ENCODE assay signal across 15 cellular contexts in the genomic region with DNA sequence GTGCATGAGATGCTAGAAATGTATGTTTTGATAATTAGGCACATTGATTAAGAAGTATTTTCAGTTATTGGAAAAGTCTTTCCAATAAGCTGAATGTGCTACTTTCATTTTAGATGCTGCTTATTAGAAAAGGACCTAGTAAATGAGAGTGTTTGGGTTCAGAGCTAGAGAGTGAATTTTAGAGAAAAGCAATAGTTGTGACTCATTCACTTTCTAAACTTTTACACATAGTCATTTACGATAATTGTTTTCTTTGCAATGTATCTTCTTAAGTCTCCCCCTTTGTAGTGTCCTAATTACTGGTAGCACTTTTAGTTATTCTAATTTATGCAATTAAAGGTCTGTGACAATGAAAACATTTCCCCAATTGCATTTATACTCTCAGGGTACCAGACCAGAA. TPM values are rescaled to one million over a fixed set of nuclear protein-coding genes. Genes with fewer than 3 reads are reported as not detected.
"Had no signal": no experiment of that assay in that cellular context is flagged by ENCODE, and none has a peak within 500 bp of the region (broad histone marks: within the 10 kb centered on the region; RNA-seq: fewer than 3 reads in every experiment).

No MANE protein-coding gene starts in this region.

- H3K27ac Mint-ChIP-seq: WTC11 had no signal

- ATAC-seq: esophagus mucosa, left lobe of liver, pancreas, WTC11 had no signal

- H3K9me3 ChIP-seq: colonic mucosa, pancreas, sigmoid colon, spleen had no signal

- FAIRE-seq: pancreas, TTC549 had no signal

- DNase-seq: activated CD4-positive, alpha-beta T cell treated with anti-CD3 and anti-CD28 coated beads, Interleukin-2, amount 50 U/mL, for 4 hours; activated CD8-positive, alpha-beta memory T cell treated with anti-CD3 and anti-CD28 coated beads, Interleukin-2, amount 50 U/mL, for 48 hours; activated gamma-delta T cell; caudate nucleus; colonic mucosa; islet precursor cell; mammary epithelial cell; pancreas; sigmoid colon; spleen had no signal

- H3K4me1 ChIP-seq: colonic mucosa, pancreas, sigmoid colon, spleen had no signal

- H3K27me3 ChIP-seq: colonic mucosa, pancreas, sigmoid colon, spleen had no signal

- H3K27ac ChIP-seq: colonic mucosa, pancreas, sigmoid colon, spleen had no signal

- H3K36me3 Mint-ChIP-seq: WTC11 had no signal

- H3K4me3 Mint-ChIP-seq: WTC11 had no signal

- H3K9me3 Mint-ChIP-seq: WTC11 had no signal

- H3K36me3 ChIP-seq: colonic mucosa, pancreas, sigmoid colon, spleen had no signal

- H3K4me3 ChIP-seq: colonic mucosa, pancreas, sigmoid colon, spleen had no signal

RNA-seq across cellular contexts. Expression of gene IL21, which starts 1.3 kb away (rescaled TPM):
- total RNA-seq: colonic mucosa, esophagus mucosa, left lobe of liver, mammary epithelial cell, pancreas, sigmoid colon, ureter, WTC11 had no signal
